ENCODE assay signal across 9 cellular contexts in the genomic region with DNA sequence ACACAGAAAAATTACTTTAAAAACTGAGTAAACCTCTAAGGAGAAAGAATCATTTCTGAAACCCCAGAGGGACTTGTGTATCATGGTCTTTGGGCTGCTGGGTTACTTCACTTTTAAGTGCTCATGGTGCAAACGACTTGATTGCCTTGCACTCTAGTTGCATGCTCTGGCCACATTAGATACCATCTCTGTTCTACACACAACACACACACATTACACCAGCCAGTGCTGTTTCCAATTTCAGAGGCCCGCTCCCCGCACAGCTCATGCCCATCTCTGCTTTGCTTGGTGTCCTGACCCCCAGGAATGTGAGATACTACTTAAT. TPM values are rescaled to one million over a fixed set of nuclear protein-coding genes. Genes with fewer than 3 reads are reported as not detected.
DNase-seq lines count a peak whose midpoint lies in the region; ATAC-seq, FAIRE-seq and TF ChIP-seq lines count a peak whose summit lies in the region.
"Had no signal": no experiment of that assay in that cellular context is flagged by ENCODE, and none has a peak within 500 bp of the region (broad histone marks: within the 10 kb centered on the region; RNA-seq: fewer than 3 reads in every experiment).

No MANE protein-coding gene starts in this region.

- TF ChIP-seq CTCF in BE2C (IDR thresholded peaks at IDR 0.05; ENCODE audit: low read depth, low read length) (no peak), glutamatergic neuron (IDR thresholded peaks at IDR 0.05; ENCODE audit: partially characterized antibody, unreplicated experiment) (no peak)

- peaks cover 7% of the 10 kb centered on the region for H3K4me1 ChIP-seq in BE2C
- H3K4me1 ChIP-seq in small intestine (ENCODE audit: control insufficient read depth in 2 of 2, insufficient read depth in 1 of 2, low read depth in 1 of 2, low read length in 1 of 2) = peaks cover 1 to 7% of the 10 kb centered on the region in 2 donors

- H3K27me3 ChIP-seq in BE2C = no peaks in the 10 kb centered on the region
- no peaks in the 10 kb centered on the region for H3K27me3 ChIP-seq in small intestine (ENCODE audit: control insufficient read depth in 2 of 2, insufficient read depth in 2 of 2, low read length in 2 of 2)

- peaks cover 19% of the 10 kb centered on the region for H3K9me3 Mint-ChIP-seq in glutamatergic neuron (ENCODE audit: unreplicated experiment)

- no peaks in the 10 kb centered on the region for H3K9me3 ChIP-seq in BE2C
- no peaks in the 10 kb centered on the region for H3K9me3 ChIP-seq in KOPT-K1 (ENCODE audit: insufficient read depth, low read length, poor library complexity, severe bottlenecking)
- H3K9me3 ChIP-seq in small intestine (ENCODE audit: control insufficient read depth, low read depth) = no peaks in the 10 kb centered on the region
- H3K9me3 ChIP-seq: mucosa of descending colon had no signal

- DNase-seq in BE2C = peak; percentile 69
- DNase-seq in activated CD8-positive, alpha-beta memory T cell treated with anti-CD3 and anti-CD28 coated beads, Interleukin-2, amount 50 U/mL, for 48 hours = peak; percentile 55
- no peak for DNase-seq in glutamatergic neuron
- DNase-seq in small intestine = peak; percentile 20
- no peak for DNase-seq in NCI-H2196 (lab: John Stamatoyannopoulos, UW; ENCODE audit: unreplicated experiment)

- H3K4me3 ChIP-seq in BE2C (ENCODE audit: low read depth, low read length) = peak overlapping the region; percentile 89
- peak overlapping the region; percentile 71 to 95 for H3K4me3 ChIP-seq in small intestine (ENCODE audit: low read depth in 1 of 2, low read length in 2 of 2)

- peaks cover 15% of the 10 kb centered on the region for H3K27me3 Mint-ChIP-seq in glutamatergic neuron (ENCODE audit: unreplicated experiment)

- peaks cover 9% of the 10 kb centered on the region for H3K4me1 Mint-ChIP-seq in glutamatergic neuron (ENCODE audit: low read depth, unreplicated experiment)

- H3K27ac ChIP-seq in KOPT-K1 (ENCODE audit: low read depth, low read length, poor library complexity, severe bottlenecking) (peak overlapping the region; percentile 71), small intestine (ENCODE audit: low read depth in 1 of 2, low read length in 1 of 2) (peak overlapping the region in 1 of 2 donors; percentile 52)

- peak overlapping the region; percentile 97 for H3K4me3 Mint-ChIP-seq in glutamatergic neuron (ENCODE audit: unreplicated experiment)

- WGBS in small intestine, 3 donors = 18 to 29% (median 29%) methylated on average over 3 of the region's 3 CpGs

- no peaks in the 10 kb centered on the region for H3K36me3 Mint-ChIP-seq in glutamatergic neuron (ENCODE audit: unreplicated experiment)

- no peak for FAIRE-seq in small intestine (lab: Jason Lieb, UNC)

- ATAC-seq in HG03378 (IDR thresholded peaks at IDR 0.05; ENCODE audit: unreplicated experiment) (no peak), GM21423 (IDR thresholded peaks at IDR 0.05; ENCODE audit: unreplicated experiment) (no peak)
- ATAC-seq: mucosa of descending colon had no signal

- no peaks in the 10 kb centered on the region for H3K36me3 ChIP-seq in BE2C
- H3K36me3 ChIP-seq in KOPT-K1 (ENCODE audit: insufficient read depth, low read length) = no peaks in the 10 kb centered on the region
- no peaks in the 10 kb centered on the region for H3K36me3 ChIP-seq in small intestine (ENCODE audit: control insufficient read depth in 2 of 2, insufficient read depth in 2 of 2, low read length in 2 of 2)

- peak overlapping the region; percentile 83 for H3K27ac Mint-ChIP-seq in glutamatergic neuron (ENCODE audit: unreplicated experiment)

RNA-seq across cellular contexts. Expression of a gene that starts 2.1 kb away (rescaled TPM):
- 29.6 TPM for polyA plus RNA-seq in BE2C (2012; ENCODE audit: insufficient read depth, insufficient read length, low read depth)
- 29.9 TPM for total RNA-seq in glutamatergic neuron (ENCODE audit: unreplicated experiment)
- 10 to 100 TPM in 1 of 3 donors, 1 to 10 TPM in 2; 8.9 to 13.2 (median 9.2) TPM for polyA plus RNA-seq in small intestine

Comparison
In these comparisons a context has a peak if more than half of its experiments do, and no peak if none do; other contexts are left out.
1. DNase-seq: peak in BE2C (single experiment), activated CD8-positive, alpha-beta memory T cell treated with anti-CD3 and anti-CD28 coated beads, Interleukin-2, amount 50 U/mL, for 48 hours (single experiment) and small intestine (single experiment); none in glutamatergic neuron (single experiment) and NCI-H2196 (single experiment).